1 cellular context compared by ENCODE assay signal in genomic region chr2:233081731-233082221, GRCh38.
TF ChIP-seq lines count a peak whose summit lies in the region.

No MANE protein-coding gene starts in this region.

TF ChIP-seq in GM12878, 131 proteins besides CTCF, POLR2A, EP300 and RAD21 (continued from another document):
- TF ChIP-seq ZNF592 (IDR thresholded peaks at IDR 0.05) (0 out of 2 replicates have a peak, but pooled peaks have one; percentile 35), ZNF207 (IDR thresholded peaks at IDR 0.05; ENCODE audit: borderline replicate concordance) (0 out of 2 replicates have a peak, but pooled peaks have one; percentile 23), CHD2 (IDR thresholded peaks at IDR 0.05; ENCODE audit: borderline replicate concordance, low read depth, low read length) (peak; percentile 10; the same call in 1 of the 2 replicates), ZBTB11 (CRISPR knock-in tag; IDR thresholded peaks at IDR 0.05) (no peak), ELK1 (IDR thresholded peaks at IDR 0.05; ENCODE audit: low read depth, low read length) (no peak), PAX8 (IDR thresholded peaks at IDR 0.05) (no peak), NR2C1 (IDR thresholded peaks at IDR 0.05) (peak; percentile 39; the same call in 1 of the 2 replicates), TCF7 (IDR thresholded peaks at IDR 0.05; ENCODE audit: borderline replicate concordance) (no peak), MTA2 (IDR thresholded peaks at IDR 0.05; ENCODE audit: low read depth) (no peak), HCFC1 (IDR thresholded peaks at IDR 0.05; ENCODE audit: low read length) (0 out of 2 replicates have a peak, but pooled peaks have one; percentile 11)
